Comparison of ENCODE assay signal across 9 cellular contexts in genomic region chr16:67966549-67967182, GRCh38. TPM values are rescaled to one million over a fixed set of nuclear protein-coding genes. Genes with fewer than 3 reads are reported as not detected.
DNase-seq lines count a peak whose midpoint lies in the region; ATAC-seq and TF ChIP-seq lines count a peak whose summit lies in the region.
"Had no signal": no experiment of that assay in that cellular context is flagged by ENCODE, and none has a peak within 500 bp of the region (broad histone marks: within the 10 kb centered on the region; RNA-seq: fewer than 3 reads in every experiment).

No MANE protein-coding gene starts in this region.

- no peak for TF ChIP-seq CTCF in HFFc6 (IDR thresholded peaks at IDR 0.05)
- TF ChIP-seq CTCF in tibial artery (IDR thresholded peaks at IDR 0.05), result no peak

- H3K4me3 Mint-ChIP-seq in HFFc6, result peak overlapping the region; percentile 100
- H3K4me3 Mint-ChIP-seq in activated naive CD8-positive, alpha-beta T cell treated with anti-CD3 and anti-CD28 coated beads, Interleukin-2, amount 10 ng/mL, durations not matched to agents 7 days and 5 days, result peak overlapping the region; percentile 100

- POLR2A ChIA-PET in activated naive CD8-positive, alpha-beta T cell treated with anti-CD3 and anti-CD28 coated beads, Interleukin-2, amount 10 ng/mL, durations not matched to agents 7 days and 5 days (lab: Charles Lee), result interaction anchor here (0.6 to 1.6 kb wide), 5 partner anchors 30 to 119 kb away, joined by 3 to 6 read pairs (median 3); partner anchors contain the start of genes DPEP2 and PSMB10

- H3K27ac Mint-ChIP-seq in HFFc6, result peak overlapping the region; percentile 97
- peak overlapping the region; percentile 98 for H3K27ac Mint-ChIP-seq in activated naive CD8-positive, alpha-beta T cell treated with anti-CD3 and anti-CD28 coated beads, Interleukin-2, amount 10 ng/mL, durations not matched to agents 7 days and 5 days

- no peak overlapping the region for H2AFZ ChIP-seq in ACC112 (ENCODE audit: low read length, unreplicated experiment)

- peaks cover 58% of the 10 kb centered on the region for H3K79me2 ChIP-seq in ACC112 (ENCODE audit: control insufficient read depth, insufficient read depth, low read length, unreplicated experiment)

- H3K9me3 ChIP-seq in tibial artery, result no peaks in the 10 kb centered on the region

- DNase-seq in HFFc6 (peak; percentile 65), iris pigment epithelial cell (ENCODE audit: low read depth) (peak; percentile 53), tibial artery (peak in 1 of 2 donors; percentile 87), NCI-H2171 treated with DMSO at 0.1 percent for 48 hours (lab: John Stamatoyannopoulos, UW) (no peak)
- no peak for DNase-seq in activated naive CD8-positive, alpha-beta T cell treated with anti-CD3 and anti-CD28 coated beads, Interleukin-2, amount 10 ng/mL, durations not matched to agents 7 days and 5 days

- intact Hi-C loops in tibial artery (cut with DNase I; ENCODE audit: low total_unique reads), result no loop called here

- H3K4me3 ChIP-seq in ACC112 (ENCODE audit: low read depth, low read length) (peak overlapping the region; percentile 88), tibial artery (peak overlapping the region; percentile 93 to 98)

- H3K4me1 Mint-ChIP-seq in HFFc6 (ENCODE audit: low read depth), result peaks cover 52% of the 10 kb centered on the region
- peaks cover 22% of the 10 kb centered on the region for H3K4me1 Mint-ChIP-seq in activated naive CD8-positive, alpha-beta T cell treated with anti-CD3 and anti-CD28 coated beads, Interleukin-2, amount 10 ng/mL, durations not matched to agents 7 days and 5 days

- no peaks in the 10 kb centered on the region for H3K27me3 ChIP-seq in ACC112 (ENCODE audit: insufficient read depth, low read length)
- no peaks in the 10 kb centered on the region for H3K27me3 ChIP-seq in tibial artery

- no peaks in the 10 kb centered on the region for H3K9me3 Mint-ChIP-seq in HFFc6
- no peaks in the 10 kb centered on the region for H3K9me3 Mint-ChIP-seq in activated naive CD8-positive, alpha-beta T cell treated with anti-CD3 and anti-CD28 coated beads, Interleukin-2, amount 10 ng/mL, durations not matched to agents 7 days and 5 days

- H3K36me3 ChIP-seq in ACC112 (ENCODE audit: insufficient read depth, low read length), result peaks cover 11% of the 10 kb centered on the region
- H3K36me3 ChIP-seq in tibial artery, result peaks cover 12 to 21% (median 17%) of the 10 kb centered on the region in 3 donors

- H3K27me3 Mint-ChIP-seq in HFFc6 (ENCODE audit: insufficient read depth), result peaks cover 5% of the 10 kb centered on the region; the same call in 1 of the 2 replicates
- H3K27me3 Mint-ChIP-seq in activated naive CD8-positive, alpha-beta T cell treated with anti-CD3 and anti-CD28 coated beads, Interleukin-2, amount 10 ng/mL, durations not matched to agents 7 days and 5 days, result no peaks in the 10 kb centered on the region

- peak overlapping the region; percentile 76 for H3K27ac ChIP-seq in ACC112 (ENCODE audit: low read depth, low read length)
- peak overlapping the region; percentile 95 to 96 for H3K27ac ChIP-seq in tibial artery

- H3K36me3 Mint-ChIP-seq in HFFc6 (ENCODE audit: low read depth), result peaks cover 42% of the 10 kb centered on the region
- H3K36me3 Mint-ChIP-seq in activated naive CD8-positive, alpha-beta T cell treated with anti-CD3 and anti-CD28 coated beads, Interleukin-2, amount 10 ng/mL, durations not matched to agents 7 days and 5 days, result peaks cover 5% of the 10 kb centered on the region

- H3K4me1 ChIP-seq in ACC112 (ENCODE audit: control insufficient read depth, insufficient read depth, low read length, unreplicated experiment), result peaks cover 37% of the 10 kb centered on the region
- H3K4me1 ChIP-seq in tibial artery, result peaks cover 0 to 62% (median 54%) of the 10 kb centered on the region in 4 donors

- ATAC-seq in activated naive CD8-positive, alpha-beta T cell treated with anti-CD3 and anti-CD28 coated beads, Interleukin-2, amount 10 ng/mL, durations not matched to agents 7 days and 5 days (ENCODE audit: low read depth), result no peak
- ATAC-seq in HG03039 (IDR thresholded peaks at IDR 0.05; ENCODE audit: unreplicated experiment) (no peak), HG03354 (IDR thresholded peaks at IDR 0.05; ENCODE audit: poor library complexity, severe bottlenecking, unreplicated experiment) (no peak)
- ATAC-seq: left colon had no signal

RNA-seq across cellular contexts. Expression of gene SLC12A4, which starts 1.8 kb away (rescaled TPM):
- total RNA-seq in HFFc6 (2021; fragmentation: NEBNext Ultra II Directional; extraction: Animal tissue kit (Norgen Biotek cat#: 25700)), result 100 to 1,000 TPM in 1 of 6 experiments, 10 to 100 TPM in 5; 89.8 to 113 (median 98.9) TPM
- 10 to 100 TPM; 43.9 to 48.7 TPM for total RNA-seq in activated naive CD8-positive, alpha-beta T cell treated with anti-CD3 and anti-CD28 coated beads, Interleukin-2, amount 10 ng/mL, durations not matched to agents 7 days and 5 days

RNA-seq across cellular contexts. Expression of gene DPEP3, which starts 13.6 kb away (rescaled TPM):
- total RNA-seq in HFFc6 (2021; fragmentation: NEBNext Ultra II Directional; extraction: Animal tissue kit (Norgen Biotek cat#: 25700)), result not detected
- total RNA-seq in activated naive CD8-positive, alpha-beta T cell treated with anti-CD3 and anti-CD28 coated beads, Interleukin-2, amount 10 ng/mL, durations not matched to agents 7 days and 5 days, result under 1 TPM; 0.54 to 0.64 TPM

RNA-seq across cellular contexts. Expression of gene LCAT, which starts 22.7 kb away (rescaled TPM):
- total RNA-seq in HFFc6 (2021; fragmentation: NEBNext Ultra II Directional; extraction: Animal tissue kit (Norgen Biotek cat#: 25700)), result 10 to 100 TPM; 17.6 to 21.8 (median 19.8) TPM
- total RNA-seq in activated naive CD8-positive, alpha-beta T cell treated with anti-CD3 and anti-CD28 coated beads, Interleukin-2, amount 10 ng/mL, durations not matched to agents 7 days and 5 days, result 10 to 100 TPM; 17.6 to 23.6 TPM

RNA-seq across cellular contexts. Expression of gene PSMB10, which starts 30.0 kb away (rescaled TPM):
- 10 to 100 TPM; 36.3 to 49.7 (median 40.0) TPM for total RNA-seq in HFFc6 (2021; fragmentation: NEBNext Ultra II Directional; extraction: Animal tissue kit (Norgen Biotek cat#: 25700))
- 100 to 1,000 TPM; 220 to 246 TPM for total RNA-seq in activated naive CD8-positive, alpha-beta T cell treated with anti-CD3 and anti-CD28 coated beads, Interleukin-2, amount 10 ng/mL, durations not matched to agents 7 days and 5 days

RNA-seq across cellular contexts. Expression of gene DPEP2, which starts 32.6 kb away (rescaled TPM):
- total RNA-seq in HFFc6 (2021; fragmentation: NEBNext Ultra II Directional; extraction: Animal tissue kit (Norgen Biotek cat#: 25700)), result not detected
- total RNA-seq in activated naive CD8-positive, alpha-beta T cell treated with anti-CD3 and anti-CD28 coated beads, Interleukin-2, amount 10 ng/mL, durations not matched to agents 7 days and 5 days, result 10 to 100 TPM; 27.5 to 28.6 TPM

Comparison
In these comparisons a context has a peak if more than half of its experiments do, and no peak if none do; other contexts are left out.
1. DNase-seq: peak in HFFc6 (single experiment) and iris pigment epithelial cell (single experiment); none in activated naive CD8-positive, alpha-beta T cell treated with anti-CD3 and anti-CD28 coated beads, Interleukin-2, amount 10 ng/mL, durations not matched to agents 7 days and 5 days (single experiment) and NCI-H2171 treated with DMSO at 0.1 percent for 48 hours (single experiment).